23 cellular contexts compared by ENCODE assay signal in the genomic region with DNA sequence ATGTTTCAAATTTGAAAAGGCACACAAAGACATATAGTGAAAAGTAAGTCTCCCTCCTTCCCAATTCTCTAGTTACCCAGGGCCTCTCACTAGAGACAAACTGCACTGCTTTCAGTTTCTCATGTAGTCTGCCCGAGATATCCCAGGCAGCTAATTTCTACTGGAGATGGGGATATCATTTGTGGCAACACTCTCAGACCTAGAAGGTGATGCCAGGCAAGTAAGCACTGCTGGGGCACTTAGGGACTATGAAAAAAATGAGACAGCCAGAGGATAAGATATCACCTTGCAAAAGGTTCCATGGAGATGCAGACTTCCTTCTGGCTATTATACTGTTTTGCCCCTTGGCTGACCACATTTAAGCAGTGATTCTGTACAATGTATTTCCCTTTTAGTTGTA. TPM values are rescaled to one million over a fixed set of nuclear protein-coding genes. Genes with fewer than 3 reads are reported as not detected.
DNase-seq lines count a peak whose midpoint lies in the region; ATAC-seq, FAIRE-seq and TF ChIP-seq lines count a peak whose summit lies in the region.
"Had no signal": no experiment of that assay in that cellular context is flagged by ENCODE, and none has a peak within 500 bp of the region (broad histone marks: within the 10 kb centered on the region; RNA-seq: fewer than 3 reads in every experiment).

No MANE protein-coding gene starts in this region.

- H3K36me3 ChIP-seq in MM.1S (replicated peaks; ENCODE audit: insufficient read depth, low read length) (no peaks in the 10 kb centered on the region), sigmoid colon (peaks cover 0 to 6% (median 0%) of the 10 kb centered on the region in 4 donors), body of pancreas (replicated peaks in 1 of 2; ENCODE audit: insufficient read depth in 1 of 2, low read depth in 2 of 2) (no peaks in the 10 kb centered on the region)
- H3K36me3 ChIP-seq: vagina had no signal

- peak; percentile 16 for FAIRE-seq in GM12891 (lab: Jason Lieb, UNC)

- TF ChIP-seq EP300 in sigmoid colon (IDR thresholded peaks at IDR 0.05), result no peak

- peaks cover 10% of the 10 kb centered on the region for H3F3A ChIP-seq in MM.1S (ENCODE audit: insufficient read depth, low read length)

- H3K79me2 ChIP-seq in MM.1S (ENCODE audit: low read length), result peaks cover 11% of the 10 kb centered on the region; the same call in 1 of the 2 replicates

- intact Hi-C loops in sigmoid colon (cut with DNase I) (no loop called here), body of pancreas (cut with DNase I) (no loop called here)

- no peaks in the 10 kb centered on the region for H3K9me2 ChIP-seq in MM.1S (replicated peaks; ENCODE audit: insufficient read depth, low read length)

- 53 to 71% methylated on average over 1 of the region's 1 CpG for WGBS in sigmoid colon, 2 donors
- WGBS in body of pancreas, 2 donors, result 67 to 77% methylated on average over 1 of the region's 1 CpG

- no peak for ATAC-seq in body of pancreas
- ATAC-seq: activated CD8-positive, alpha-beta T cell treated with anti-CD3 and anti-CD28 coated beads, Interleukin-2, amount 10 ng/mL, durations not matched to agents 7 days and 5 days; activated naive CD8-positive, alpha-beta T cell treated with anti-CD3 and anti-CD28 coated beads, Interleukin-2, amount 50 U/mL, for 24 hours had no signal

- no peaks in the 10 kb centered on the region for H3K27me3 ChIP-seq in MM.1S (replicated peaks; ENCODE audit: insufficient read depth, low read length)
- H3K27me3 ChIP-seq in sigmoid colon, result no peaks in the 10 kb centered on the region
- H3K27me3 ChIP-seq in body of pancreas, result no peaks in the 10 kb centered on the region
- H3K27me3 ChIP-seq: SJSA1, vagina had no signal

- no peaks in the 10 kb centered on the region for H3K9me3 ChIP-seq in MM.1S (replicated peaks; ENCODE audit: insufficient read depth, low read length)
- no peaks in the 10 kb centered on the region for H3K9me3 ChIP-seq in sigmoid colon
- no peaks in the 10 kb centered on the region for H3K9me3 ChIP-seq in body of pancreas
- H3K9me3 ChIP-seq: SJSA1, vagina had no signal

- peak overlapping the region; percentile 79 for H3K4me2 ChIP-seq in MM.1S (ENCODE audit: low read depth, low read length)

- H3K4me1 ChIP-seq in MM.1S (ENCODE audit: low read length) (peaks cover 19% of the 10 kb centered on the region), sigmoid colon (peaks cover 0 to 86% (median 80%) of the 10 kb centered on the region in 4 donors), body of pancreas (peaks cover 71% of the 10 kb centered on the region)

- peak overlapping the region; percentile 1; the same call in 1 of the 2 replicates for H3K9ac ChIP-seq in MM.1S (ENCODE audit: low read length)

- TF ChIP-seq CTCF in MM.1S (IDR thresholded peaks at IDR 0.05; ENCODE audit: low read length), result no peak
- TF ChIP-seq CTCF in sigmoid colon (IDR thresholded peaks at IDR 0.05), result no peak
- no peak for TF ChIP-seq CTCF in body of pancreas (IDR thresholded peaks at IDR 0.05)

- TF ChIP-seq POLR2A in GM12891 (IDR thresholded peaks at IDR 0.05; ENCODE audit: low read depth, low read length), result no peak
- TF ChIP-seq POLR2A in sigmoid colon (IDR thresholded peaks at IDR 0.05), result no peak
- TF ChIP-seq POLR2A in body of pancreas (IDR thresholded peaks at IDR 0.05), result no peak

- H2AFZ ChIP-seq in MM.1S (ENCODE audit: low read length), result no peak overlapping the region; the same call in 1 of the 2 replicates

- H3K27ac ChIP-seq in MM.1S (ENCODE audit: low read length) (peak overlapping the region; percentile 7; the same call in 1 of the 2 replicates), sigmoid colon (peak overlapping the region; percentile 4 to 82 (median 61)), body of pancreas (no peak overlapping the region)
- H3K27ac ChIP-seq: SJSA1, vagina had no signal

- no peaks in the 10 kb centered on the region for H4K20me1 ChIP-seq in MM.1S (ENCODE audit: insufficient read depth, low read length)

- H3K4me3 ChIP-seq in MM.1S (ENCODE audit: low read length) (0 out of 2 replicates have a peak overlapping the region, but pooled peaks have one; percentile 14), sigmoid colon (peak overlapping the region in 2 of 4 donors; percentile 10 to 15), body of pancreas (no peak overlapping the region)
- H3K4me3 ChIP-seq: SJSA1, vagina had no signal

- DNase-seq in GM12891 (ENCODE audit: insufficient read length, low spot score), result no peak
- peak; percentile 36 for DNase-seq in MM.1S
- DNase-seq in fibroblast of peridontal ligament (ENCODE audit: extremely low read depth), result peak; percentile 49
- no peak for DNase-seq in sigmoid colon
- no peak for DNase-seq in retina
- DNase-seq in body of pancreas, result no peak
- no peak for DNase-seq in glomerular visceral epithelial cell (ENCODE audit: extremely low spot score)
- DNase-seq: activated CD8-positive, alpha-beta T cell treated with anti-CD3 and anti-CD28 coated beads, Interleukin-2, amount 10 ng/mL, durations not matched to agents 7 days and 5 days; activated gamma-delta T cell; activated naive CD8-positive, alpha-beta T cell treated with anti-CD3 and anti-CD28 coated beads, Interleukin-2, amount 50 U/mL, for 24 hours; activated T-cell treated with anti-CD3 and anti-CD28 coated beads for 4 hours; CD4-positive, alpha-beta memory T cell; DMS 273 treated with DMSO at 0.1 percent for 48 hours; effector memory CD4-positive, alpha-beta T cell; KBM-7; NCI-H146; NCI-H2171; NCI-H510A treated with DMSO at 0.1 percent for 48 hours; NK-92 treated with Interleukin-12 subunit alpha and Interleukin-12 subunit beta, amount 100 ng/mL, for 24 hours; stimulated activated CD4-positive, alpha-beta T cell treated with anti-CD3 and anti-CD28 coated beads, Interleukin-4, amount 100 ng/mL, for 24 hours; stimulated activated naive CD4-positive, alpha-beta T cell had no signal

TF ChIP-seq in GM12891, 5 proteins besides CTCF, POLR2A, EP300 and RAD21:
- TF ChIP-seq POU2F2 (IDR thresholded peaks at IDR 0.05; ENCODE audit: low read depth, low read length) (no peak), POLR2AphosphoS5 (IDR thresholded peaks at IDR 0.05; ENCODE audit: low read depth, low read length) (no peak), PAX5 (IDR thresholded peaks at IDR 0.05; ENCODE audit: insufficient read depth, low read length, severe bottlenecking) (no peak), TAF1 (IDR thresholded peaks at IDR 0.05; ENCODE audit: low read depth, low read length) (no peak), SPI1 (IDR thresholded peaks at IDR 0.05; ENCODE audit: low read depth, low read length) (no peak)

RNA-seq across cellular contexts. Expression of a gene that starts 12.6 kb away (rescaled TPM):
- 30.3 TPM for polyA plus RNA-seq in GM12891 (2012; ENCODE audit: low read depth, missing spikeins)
- total RNA-seq in sigmoid colon (10 to 100 TPM; 23.2 to 39.2 (median 34.9) TPM), body of pancreas (100 to 1,000 TPM in 1 of 2 donors, 10 to 100 TPM in 1; 57.6 to 124 TPM)
- polyA plus RNA-seq in sigmoid colon, result 10 to 100 TPM in 2 of 3 donors, 1 to 10 TPM in 1; 7.8 to 60.8 (median 17.3) TPM

Comparison
In these comparisons a context has a peak if more than half of its experiments do, and no peak if none do; other contexts are left out.
1. DNase-seq: peak in MM.1S (single experiment) and fibroblast of peridontal ligament (single experiment); none in GM12891 (single experiment), sigmoid colon (single experiment), retina (single experiment), body of pancreas (0 of 4) and glomerular visceral epithelial cell (single experiment).
2. H3K27ac ChIP-seq: peak in MM.1S (single experiment) and sigmoid colon (4 of 4); none in body of pancreas (0 of 4).